17 cellular contexts compared by ENCODE assay signal in genomic region chr10:89314676-89315075, GRCh38.
DNase-seq lines count a peak whose midpoint lies in the region; ATAC-seq lines count a peak whose summit lies in the region.
"Had no signal": no experiment of that assay in that cellular context is flagged by ENCODE, and none has a peak within 500 bp of the region (broad histone marks: within the 10 kb centered on the region; RNA-seq: fewer than 3 reads in every experiment).

No MANE protein-coding gene starts in this region.

- DNase-seq in globus pallidus (ENCODE audit: low spot score) (peak; percentile 96), putamen (ENCODE audit: low spot score) (peak; percentile 93), GM03348 (ENCODE audit: low spot score) (no peak), HuH-7.5 (ENCODE audit: low spot score) (no peak)
- DNase-seq: CD4-positive, alpha-beta memory T cell; Karpas-422; NCI-H1417; NCI-H1694 treated with DMSO at 0.1 percent for 48 hours; NCI-H2081 treated with DMSO at 0.1 percent for 48 hours; NCI-H524 treated with DMSO at 0.1 percent for 48 hours; NCI-H82 had no signal

- ATAC-seq in GM18873 (IDR thresholded peaks at IDR 0.05; ENCODE audit: low FRiP score, unreplicated experiment) (no peak), GM21786 (IDR thresholded peaks at IDR 0.05; ENCODE audit: unreplicated experiment) (no peak)
- ATAC-seq: Right ventricle myocardium inferior had no signal

- H3K27ac ChIP-seq in angular gyrus (ENCODE audit: low read depth, low read length) = peak overlapping the region; percentile 78
- H3K27ac ChIP-seq: BLaER1 treated with 17β-estradiol and CSF1 and Interleukin-3, amounts not matched to agents 10 nM and 100 nM; SJSA1 had no signal

Comparison
In these comparisons a context has a peak if more than half of its experiments do, and no peak if none do; other contexts are left out.
1. DNase-seq: peak in globus pallidus (single experiment) and putamen (single experiment); none in GM03348 (single experiment) and HuH-7.5 (single experiment).